Comparison of ENCODE assay signal across 8 cellular contexts in genomic region chr16:82639666-82640336, GRCh38. TPM values are rescaled to one million over a fixed set of nuclear protein-coding genes. Genes with fewer than 3 reads are reported as not detected.
DNase-seq lines count a peak whose midpoint lies in the region; ATAC-seq, FAIRE-seq and TF ChIP-seq lines count a peak whose summit lies in the region.

No MANE protein-coding gene starts in this region.

- WGBS in SK-N-SH (ENCODE audit: low lambda C conversion rate): 21% methylated on average over 9 of the region's 9 CpGs
- under 1% methylated on average over 9 of the region's 9 CpGs for WGBS in K562 (ENCODE audit: insufficient coverage, low coverage, missing lambda C conversion rate)

- TF ChIP-seq CTCF in SK-N-SH (IDR thresholded peaks at IDR 0.05): peak; percentile 87
- TF ChIP-seq CTCF in K562 (IDR thresholded peaks at IDR 0.05 in 2 of 3, conservative IDR thresholded peaks at IDR 0.05 in 1 of 3; ENCODE audit: insufficient read depth in 2 of 3, low read depth in 1 of 3, low read length in 3 of 3): peak; percentile 54 to 82 (median 66)

- BruUV-seq in K562 (replicated peaks; lab: Mats Ljungman, UMichigan): no TSS peak

- DNase-seq in ACHN: peak; percentile 80
- DNase-seq in GM12891 (ENCODE audit: insufficient read length, low spot score): peak; percentile 46
- peak; percentile 68 for DNase-seq in SK-N-SH
- peak; percentile 46 to 63 (median 62) for DNase-seq in K562 (ENCODE audit: extremely low read depth in 1 of 4, low spot score in 3 of 4)
- DNase-seq in kidney tubule cell (ENCODE audit: low spot score): peak; percentile 58
- DNase-seq in stimulated activated CD8-positive, alpha-beta memory T cell treated with anti-CD3 and anti-CD28 coated beads, Interleukin-15, amount 100 ng/mL, for 48 hours (ENCODE audit: low read depth in 2 of 2): peak; percentile 26 to 29

- ATAC-seq in HG03432 (IDR thresholded peaks at IDR 0.05; ENCODE audit: unreplicated experiment) (peak; percentile 59), K562 (peak; percentile 86), GM18505 (IDR thresholded peaks at IDR 0.05; ENCODE audit: unreplicated experiment) (no peak)

- peak; percentile 16 for FAIRE-seq in GM12891 (lab: Jason Lieb, UNC)
- peak; percentile 73 for FAIRE-seq in K562 (lab: Jason Lieb, UNC)

- H3K9ac ChIP-seq in SK-N-SH (no peak overlapping the region), K562 (ENCODE audit: insufficient read depth in 1 of 2, low read depth in 2 of 2, low read length in 2 of 2) (no peak overlapping the region)

- no peaks in the 10 kb centered on the region for H3K9me1 ChIP-seq in K562 (ENCODE audit: control insufficient read depth, insufficient read depth, low read length)

- no peak overlapping the region for H2AFZ ChIP-seq in SK-N-SH (ENCODE audit: low read depth)
- no peak overlapping the region for H2AFZ ChIP-seq in K562 (ENCODE audit: low read depth, low read length)

- H3K9me2 ChIP-seq in SK-N-SH: no peaks in the 10 kb centered on the region

- peaks cover 13% of the 10 kb centered on the region for H3F3A ChIP-seq in SK-N-SH (replicated peaks; ENCODE audit: insufficient read depth)

- CTCF ChIA-PET in SK-N-SH (lab: Yijun Ruan, JAX) (interaction anchor here (0.6 to 2.8 kb wide), 16 partner anchors 8 to 635 kb away, joined by 3 to 24 read pairs (median 3); no protein-coding TSS in a partner anchor), K562 (lab: Yijun Ruan, JAX; ENCODE audit: low intra/inter-chr PET ratio) (interaction anchor here (0.8 kb wide), 1 partner anchor 377 kb away, joined by 3 read pairs; no protein-coding TSS in a partner anchor)

- H3K4me1 ChIP-seq in SK-N-SH (ENCODE audit: control insufficient read depth in 1 of 2, insufficient read depth in 2 of 2, low read depth in 1 of 2, low read length in 1 of 2) (peaks cover 0 to 19% of the 10 kb centered on the region in 2 experiments; a peak in 2 of 4 replicates), K562 (replicated peaks in 1 of 2; ENCODE audit: control insufficient read depth in 2 of 2, insufficient read depth in 2 of 2, low read length in 2 of 2) (no peaks in the 10 kb centered on the region)

- H3K4me3 ChIP-seq in SK-N-SH (ENCODE audit: low read depth in 2 of 2, low read length in 1 of 2) (no peak overlapping the region; a peak in 1 of 4 replicates), K562 (no peak overlapping the region)

- in situ Hi-C loops in ACHN (cut with HindIII; ENCODE audit: low pct_ligation_motif_present, low pct_unique_long_range_greater_than_20kb, low sequenced_read_pairs): no loop called here
- in situ Hi-C loops in K562 (cut with MboI): no loop called here

- peaks cover 84% of the 10 kb centered on the region for H3K79me2 ChIP-seq in SK-N-SH (ENCODE audit: insufficient read depth)
- H3K79me2 ChIP-seq in K562 (ENCODE audit: control insufficient read depth, insufficient read depth, low read length): no peaks in the 10 kb centered on the region

- no peak overlapping the region for H3K4me2 ChIP-seq in SK-N-SH
- H3K4me2 ChIP-seq in K562 (ENCODE audit: insufficient read depth, low read length): no peak overlapping the region

- H3K9me3 ChIP-seq in SK-N-SH (no peaks in the 10 kb centered on the region), K562 (replicated peaks; ENCODE audit: control insufficient read depth, insufficient read depth, low read depth, low read length) (no peaks in the 10 kb centered on the region)

- peak; percentile 71 for TF ChIP-seq RAD21 in SK-N-SH (IDR thresholded peaks at IDR 0.05; ENCODE audit: low read length)
- peak; percentile 36 to 63 for TF ChIP-seq RAD21 in K562 (CRISPR knock-in tag; conservative IDR thresholded peaks at IDR 0.05 in 1 of 2, IDR thresholded peaks at IDR 0.05 in 1 of 2)

- intact Hi-C loops in K562 (cut with micrococcal nuclease): loop anchor here (2.0 kb wide), 1 partner anchor 377 kb away; no protein-coding TSS in a partner anchor

- TF ChIP-seq EP300 in SK-N-SH (IDR thresholded peaks at IDR 0.05; ENCODE audit: borderline replicate concordance in 1 of 2, low read depth in 1 of 2, low read length in 1 of 2) (no peak), K562 (IDR thresholded peaks at IDR 0.05; ENCODE audit: low read length) (no peak)

- TF ChIP-seq POLR2A in GM12891 (IDR thresholded peaks at IDR 0.05; ENCODE audit: low read depth, low read length) (no peak), K562 (conservative IDR thresholded peaks at IDR 0.05) (no peak), GM18505 (IDR thresholded peaks at IDR 0.05; ENCODE audit: borderline replicate concordance, extremely low read depth, insufficient read depth, insufficient read length) (no peak)

- POLR2A ChIA-PET in SK-N-SH (lab: Yijun Ruan, JAX): no interaction called here
- POLR2A ChIA-PET in K562 (lab: Yijun Ruan, JAX): no interaction called here

- no peaks in the 10 kb centered on the region for H3K27me3 ChIP-seq in SK-N-SH (ENCODE audit: insufficient read depth)
- H3K27me3 ChIP-seq in K562 (ENCODE audit: control insufficient read depth in 2 of 2, insufficient read depth in 2 of 2, low read length in 2 of 2): peaks cover 0 to 4% of the 10 kb centered on the region in 2 experiments; a peak in 1 of 5 replicates

- no peaks in the 10 kb centered on the region for H4K20me1 ChIP-seq in SK-N-SH (ENCODE audit: insufficient read depth)
- H4K20me1 ChIP-seq in K562 (replicated peaks; ENCODE audit: control insufficient read depth, insufficient read depth, low read length): no peaks in the 10 kb centered on the region

- H3K27ac ChIP-seq in SK-N-SH (ENCODE audit: low read depth in 2 of 2, low read length in 1 of 2) (peak overlapping the region in 1 of 2 experiments; percentile 89; a peak in 2 of 4 replicates), K562 (ENCODE audit: extremely low read depth, low read depth, low read length) (no peak overlapping the region)

- H3K36me3 ChIP-seq in SK-N-SH (replicated peaks in 1 of 2; ENCODE audit: control insufficient read depth in 1 of 2, insufficient read depth in 2 of 2, low read length in 1 of 2) (no peaks in the 10 kb centered on the region), K562 (ENCODE audit: control insufficient read depth, insufficient read depth, low read length) (no peaks in the 10 kb centered on the region)

TF ChIP-seq in GM12891, 5 proteins besides CTCF, POLR2A, EP300 and RAD21:
- TF ChIP-seq SPI1 (IDR thresholded peaks at IDR 0.05; ENCODE audit: low read depth, low read length) (no peak), TAF1 (IDR thresholded peaks at IDR 0.05; ENCODE audit: low read depth, low read length) (no peak), PAX5 (IDR thresholded peaks at IDR 0.05; ENCODE audit: insufficient read depth, low read length, severe bottlenecking) (no peak)

TF ChIP-seq in SK-N-SH, 30 proteins besides CTCF, POLR2A, EP300 and RAD21:
- TF ChIP-seq POLR2AphosphoS5 (IDR thresholded peaks at IDR 0.05; ENCODE audit: low read depth, low read length): no peak
- peak; percentile 84 for TF ChIP-seq SMC3 (IDR thresholded peaks at IDR 0.05; ENCODE audit: low read depth, low read length)
- TF ChIP-seq EZH2phosphoT487 (IDR thresholded peaks at IDR 0.05; ENCODE audit: borderline replicate concordance, low read depth): no peak
- TF ChIP-seq, protein P1, sequence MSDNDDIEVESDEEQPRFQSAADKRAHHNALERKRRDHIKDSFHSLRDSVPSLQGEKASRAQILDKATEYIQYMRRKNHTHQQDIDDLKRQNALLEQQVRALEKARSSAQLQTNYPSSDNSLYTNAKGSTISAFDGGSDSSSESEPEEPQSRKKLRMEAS (IDR thresholded peaks at IDR 0.05; ENCODE audit: low read depth): peak; percentile 34; the same call in 1 of the 2 replicates

TF ChIP-seq in K562, 482 proteins besides CTCF, POLR2A, EP300 and RAD21:
- no peak for TF ChIP-seq MCM3 (IDR thresholded peaks at IDR 0.05)
- no peak for TF ChIP-seq ZBTB33 (CRISPR knock-in tag; IDR thresholded peaks at IDR 0.05)
- peak; percentile 62; the same call in 1 of the 2 replicates for TF ChIP-seq SMC3 (conservative IDR thresholded peaks at IDR 0.05; ENCODE audit: insufficient read depth, low read depth, low read length)

RNA-seq across cellular contexts. Expression of gene CDH13, which starts 13.0 kb away (rescaled TPM):
- polyA plus RNA-seq in GM12891 (2012; ENCODE audit: low read depth, missing spikeins): 0.03 TPM
- polyA plus RNA-seq in SK-N-SH (2012; rRNA removed) (93.0 and 107 TPM in 2 replicates), K562 (2011; rRNA removed) (not detected in 2 replicates), K562 (2014; fragmentation: Illumina TruSeq; extraction: Trizol) (not detected in 2 replicates), K562 (2014; fragmentation: Nextera tagmentation; extraction: Ambion mirVana) (under 1 TPM in 1 of 2 experiments, not detected in 1; 0.03 TPM), K562 (2014; rRNA removed) (not detected in 2 replicates)
- 68.6 and 78.0 TPM in 2 replicates for polyA plus RNA-seq in SK-N-SH (2012; cell fraction: cytosol; rRNA removed)
- 53.7 and 78.7 TPM in 2 replicates for polyA plus RNA-seq in SK-N-SH (2012; cell fraction: nucleus; rRNA removed)
- total RNA-seq in K562 (2011; cell fraction: chromatin; rRNA removed; ENCODE audit: low replicate concordance): not detected in 2 replicates
- not detected in 2 replicates for total RNA-seq in K562 (2011; cell fraction: nucleolus; rRNA removed)
- not detected in 2 replicates for total RNA-seq in K562 (2011; cell fraction: nucleoplasm; rRNA removed)
- total RNA-seq in K562 (2014; rRNA removed) (not detected in 2 replicates), K562 (2014; rRNA removed; fragmentation: Illumina TruSeq; extraction: Trizol) (not detected in 2 replicates), K562 (2015; rRNA removed; fragmentation: Illumina TruSeq; extraction: Trizol) (not detected in 2 replicates), K562 (2021) (not detected in 2 replicates)
- polyA plus RNA-seq in K562 (2011; cell fraction: cytosol; rRNA removed): 0.01 TPM in 1 of 2 replicates, not detected in the other
- polyA plus RNA-seq in K562 (2011; cell fraction: nucleus; rRNA removed): not detected in 2 replicates
- not detected in 2 replicates for polyA plus RNA-seq in K562 (2012)
- polyA minus RNA-seq in K562 (2011; rRNA and poly(A)+ RNA removed): not detected in 2 replicates
- not detected in 2 replicates for polyA minus RNA-seq in K562 (2011; cell fraction: cytosol; rRNA and poly(A)+ RNA removed)
- polyA minus RNA-seq in K562 (2011; cell fraction: nucleus; rRNA and poly(A)+ RNA removed): not detected in 2 replicates

Comparison
In these comparisons a context has a peak if more than half of its experiments do, and no peak if none do; other contexts are left out.
1. DNase-seq: peak in every context shown above with its lines; median percentile 80 in ACHN; 68 in SK-N-SH; 62 in K562; 58 in kidney tubule cell; 46 in GM12891; 28 in stimulated activated CD8-positive, alpha-beta memory T cell treated with anti-CD3 and anti-CD28 coated beads, Interleukin-15, amount 100 ng/mL, for 48 hours.
2. RNA of gene CDH13, which starts 13.0 kb away (polyA plus RNA-seq): 53.7 to 107 TPM in SK-N-SH; 0.01 to 0.03 TPM in K562; every median in the first group is over 10 times any median in the second.